In the genomic region with DNA sequence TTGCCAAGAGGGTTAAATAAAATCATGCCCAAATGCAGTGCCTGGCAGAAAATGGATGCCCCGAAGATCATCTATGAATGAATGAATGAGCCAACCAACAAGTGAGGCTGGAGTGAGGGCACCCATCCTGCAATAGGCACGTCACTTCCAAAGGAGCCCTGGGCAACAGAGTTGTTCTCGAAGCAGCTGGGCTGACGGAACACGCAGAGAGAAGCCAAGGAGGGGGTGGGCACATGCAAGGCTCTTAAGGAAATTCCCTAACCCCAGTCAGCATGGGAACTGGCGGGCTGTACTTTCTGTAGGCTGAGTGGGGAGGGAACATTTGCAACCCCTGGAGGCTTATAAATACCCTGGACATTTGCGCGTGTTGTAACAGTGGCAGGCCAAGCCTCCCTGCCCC, we compare ENCODE assay signal across 35 cellular contexts. TPM values are rescaled to one million over a fixed set of nuclear protein-coding genes. Genes with fewer than 3 reads are reported as not detected.
"Had no signal": no experiment of that assay in that cellular context is flagged by ENCODE, and none has a peak within 500 bp of the region (broad histone marks: within the 10 kb centered on the region; RNA-seq: fewer than 3 reads in every experiment).

No MANE protein-coding gene starts in this region.

- H3K27ac Mint-ChIP-seq: activated B cell treated with CpG ODN at 0.5 μM for 24 hours; activated CD8-positive, alpha-beta T cell treated with anti-CD3 and anti-CD28 coated beads for 36 hours; activated naive CD4-positive, alpha-beta T cell treated with anti-CD3 and anti-CD28 coated beads for 36 hours; activated naive CD4-positive, alpha-beta T cell treated with anti-CD3 and anti-CD28 coated beads, Interleukin-2, amount 50 U/mL, for 24 hours; activated naive CD8-positive, alpha-beta T cell treated with anti-CD3 and anti-CD28 coated beads, Interleukin-2, amount 50 U/mL, for 24 hours; activated T-helper 1 cell treated with anti-CD3 and anti-CD28 coated beads, Interleukin-12 subunit alpha, Interleukin-12 subunit beta, Interleukin-2, Interleukin-4 antibody, amounts not matched to agents 30 ng/mL and 10 ng/mL and 1 ng/mL, durations not matched to agents 14 hours and 24 hours and 36 hours; activated T-helper 2 cell treated with anti-CD3 and anti-CD28 coated beads, Interferon-gamma antibody, Interleukin-2, Interleukin-4, amounts not matched to agents 10 μg/mL and 5 μg/mL and 100 μg/mL, durations not matched to agents 14 hours and 24 hours and 36 hours; dendritic cell treated with granulocyte-macrophage colony-stimulating factor and Interleukin-4, amounts not matched to agents 40 ng/mL and 50 ng/mL, for 4 days; endodermal cell; T-helper 17 cell; T-helper 2 cell treated with Interferon-gamma antibody and Interleukin-4, amounts not matched to agents 5 μg/mL and 100 μg/mL, for 36 hours had no signal

- H3K4me1 ChIP-seq: body of pancreas had no signal

- ATAC-seq: activated CD4-positive, CD25-positive, alpha-beta regulatory T cell treated with anti-CD3 and anti-CD28 coated beads, Interleukin-2, amount 50 U/mL, for 24 hours; activated CD8-positive, alpha-beta T cell treated with anti-CD3 and anti-CD28 coated beads for 36 hours; activated naive CD8-positive, alpha-beta T cell treated with anti-CD3 and anti-CD28 coated beads, Interleukin-2, amount 50 U/mL, for 24 hours; body of pancreas; gastroesophageal sphincter; heart right ventricle; T-helper 17 cell had no signal

- H3K4me3 ChIP-seq: adrenal gland, body of pancreas, coronary artery, dorsolateral prefrontal cortex, esophagus squamous epithelium, gastroesophageal sphincter, heart right ventricle had no signal

- DNase-seq: activated B cell treated with CpG ODN at 0.5 μM for 24 hours; activated CD4-positive, alpha-beta T cell treated with anti-CD3 and anti-CD28 coated beads for 48 hours; activated CD4-positive, alpha-beta T cell treated with anti-CD3 and anti-CD28 coated beads, Interleukin-2, amount 50 U/mL, for 1 hour; activated CD4-positive, alpha-beta T cell treated with anti-CD3 and anti-CD28 coated beads, Interleukin-2, amount 50 U/mL, for 48 hours; activated CD8-positive, alpha-beta memory T cell treated with anti-CD3 and anti-CD28 coated beads for 24 hours; activated CD8-positive, alpha-beta T cell treated with anti-CD3 and anti-CD28 coated beads for 36 hours; activated effector memory CD4-positive, alpha-beta T cell treated with anti-CD3 and anti-CD28 coated beads, Interleukin-2, amount 50 U/mL, for 16 hours; activated naive CD4-positive, alpha-beta T cell treated with anti-CD3 and anti-CD28 coated beads for 36 hours; activated naive CD8-positive, alpha-beta T cell treated with anti-CD3 and anti-CD28 coated beads for 36 hours; activated naive CD8-positive, alpha-beta T cell treated with anti-CD3 and anti-CD28 coated beads, Interleukin-2, amount 50 U/mL, for 24 hours; activated T-cell treated with anti-CD3 and anti-CD28 coated beads, Interleukin-2, amount 50 U/mL, for 1 hour; activated T-cell treated with anti-CD3 and anti-CD28 coated beads, Interleukin-2, amount 50 U/mL, for 48 hours; adrenal gland; aorta; body of pancreas; central memory CD4-positive, alpha-beta T cell; effector memory CD4-positive, alpha-beta T cell; endodermal cell; esophagus squamous epithelium; foreskin melanocyte; heart right ventricle; T-helper 1 cell; T-helper 17 cell; T1000; WERI-Rb-1 had no signal

- H3K4me3 Mint-ChIP-seq: activated B cell treated with CpG ODN at 0.5 μM for 24 hours; activated CD8-positive, alpha-beta T cell treated with anti-CD3 and anti-CD28 coated beads for 36 hours; activated naive CD4-positive, alpha-beta T cell treated with anti-CD3 and anti-CD28 coated beads for 36 hours; activated naive CD4-positive, alpha-beta T cell treated with anti-CD3 and anti-CD28 coated beads, Interleukin-2, amount 50 U/mL, for 24 hours; activated naive CD8-positive, alpha-beta T cell treated with anti-CD3 and anti-CD28 coated beads for 36 hours; activated naive CD8-positive, alpha-beta T cell treated with anti-CD3 and anti-CD28 coated beads, Interleukin-2, amount 50 U/mL, for 24 hours; activated T-helper 1 cell treated with anti-CD3 and anti-CD28 coated beads, Interleukin-12 subunit alpha, Interleukin-12 subunit beta, Interleukin-2, Interleukin-4 antibody, amounts not matched to agents 30 ng/mL and 10 ng/mL and 1 ng/mL, durations not matched to agents 14 hours and 24 hours and 36 hours; dendritic cell treated with granulocyte-macrophage colony-stimulating factor and Interleukin-4, amounts not matched to agents 40 ng/mL and 50 ng/mL, for 4 days; endodermal cell; T-helper 17 cell; T-helper 2 cell treated with Interferon-gamma antibody and Interleukin-4, amounts not matched to agents 5 μg/mL and 100 μg/mL, for 36 hours had no signal

- H3K4me1 Mint-ChIP-seq: activated B cell treated with CpG ODN at 0.5 μM for 24 hours; activated naive CD4-positive, alpha-beta T cell treated with anti-CD3 and anti-CD28 coated beads, Interleukin-2, amount 50 U/mL, for 24 hours; activated naive CD8-positive, alpha-beta T cell treated with anti-CD3 and anti-CD28 coated beads for 36 hours; activated naive CD8-positive, alpha-beta T cell treated with anti-CD3 and anti-CD28 coated beads, Interleukin-2, amount 50 U/mL, for 24 hours had no signal

- H3K27me3 ChIP-seq: adrenal gland, body of pancreas, dorsolateral prefrontal cortex, esophagus squamous epithelium, gastroesophageal sphincter, heart right ventricle had no signal

- H3K27me3 Mint-ChIP-seq: activated B cell treated with CpG ODN at 0.5 μM for 24 hours; activated CD8-positive, alpha-beta T cell treated with anti-CD3 and anti-CD28 coated beads for 36 hours; activated naive CD4-positive, alpha-beta T cell treated with anti-CD3 and anti-CD28 coated beads, Interleukin-2, amount 50 U/mL, for 24 hours; activated naive CD8-positive, alpha-beta T cell treated with anti-CD3 and anti-CD28 coated beads for 36 hours; activated naive CD8-positive, alpha-beta T cell treated with anti-CD3 and anti-CD28 coated beads, Interleukin-2, amount 50 U/mL, for 24 hours; dendritic cell treated with granulocyte-macrophage colony-stimulating factor and Interleukin-4, amounts not matched to agents 40 ng/mL and 50 ng/mL, for 4 days; T-helper 17 cell had no signal

- H3K9me3 ChIP-seq: adrenal gland, body of pancreas, esophagus squamous epithelium, gastroesophageal sphincter, heart right ventricle had no signal

- H3K27ac ChIP-seq: adrenal gland, body of pancreas, coronary artery, epithelial cell of prostate, esophagus squamous epithelium, gastroesophageal sphincter, heart right ventricle, WERI-Rb-1 had no signal

- H3K9me3 Mint-ChIP-seq: activated B cell treated with CpG ODN at 0.5 μM for 24 hours; activated CD8-positive, alpha-beta T cell treated with anti-CD3 and anti-CD28 coated beads for 36 hours; activated naive CD4-positive, alpha-beta T cell treated with anti-CD3 and anti-CD28 coated beads for 36 hours; activated naive CD4-positive, alpha-beta T cell treated with anti-CD3 and anti-CD28 coated beads, Interleukin-2, amount 50 U/mL, for 24 hours; activated naive CD8-positive, alpha-beta T cell treated with anti-CD3 and anti-CD28 coated beads for 36 hours; activated naive CD8-positive, alpha-beta T cell treated with anti-CD3 and anti-CD28 coated beads, Interleukin-2, amount 50 U/mL, for 24 hours; activated T-helper 1 cell treated with anti-CD3 and anti-CD28 coated beads, Interleukin-12 subunit alpha, Interleukin-12 subunit beta, Interleukin-2, Interleukin-4 antibody, amounts not matched to agents 30 ng/mL and 10 ng/mL and 1 ng/mL, durations not matched to agents 14 hours and 24 hours and 36 hours; activated T-helper 2 cell treated with anti-CD3 and anti-CD28 coated beads, Interferon-gamma antibody, Interleukin-2, Interleukin-4, amounts not matched to agents 10 μg/mL and 5 μg/mL and 100 μg/mL, durations not matched to agents 14 hours and 24 hours and 36 hours; dendritic cell treated with granulocyte-macrophage colony-stimulating factor and Interleukin-4, amounts not matched to agents 40 ng/mL and 50 ng/mL, for 4 days; endodermal cell; T-helper 2 cell treated with Interferon-gamma antibody and Interleukin-4, amounts not matched to agents 5 μg/mL and 100 μg/mL, for 36 hours had no signal

RNA-seq across cellular contexts. Expression of gene CHADL, which starts 11.6 kb away (rescaled TPM):
- total RNA-seq: activated B cell treated with CpG ODN at 0.5 μM for 24 hours had no signal
